ENCODE assay signal across 8 cellular contexts in the genomic region with DNA sequence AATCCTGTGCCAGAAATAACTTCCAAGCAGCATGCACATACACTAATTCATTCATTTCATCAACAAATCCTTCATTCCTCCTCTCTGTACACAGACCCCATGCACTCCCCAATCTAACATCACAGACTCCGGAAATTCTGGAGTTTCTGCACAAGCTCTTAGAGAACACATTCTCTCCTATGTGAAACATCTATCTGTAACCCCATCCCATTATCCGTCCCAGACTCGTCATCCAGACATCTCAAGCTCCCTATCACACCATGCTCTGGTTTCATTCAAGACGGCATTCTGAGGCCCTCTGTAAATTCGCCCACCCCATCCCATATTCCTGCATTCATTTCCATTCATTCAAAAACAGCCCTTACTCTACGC. TPM values are rescaled to one million over a fixed set of nuclear protein-coding genes. Genes with fewer than 3 reads are reported as not detected.
DNase-seq lines count a peak whose midpoint lies in the region; ATAC-seq and TF ChIP-seq lines count a peak whose summit lies in the region.

No MANE protein-coding gene starts in this region.

- intact Hi-C loops in lower lobe of right lung (cut with DNase I) (no loop called here), vagina (cut with DNase I) (no loop called here)

- H3K27me3 ChIP-seq in lower lobe of right lung (ENCODE audit: low read depth) (no peaks in the 10 kb centered on the region), vagina (no peaks in the 10 kb centered on the region)

- H3K9me3 ChIP-seq in lower lobe of right lung (peaks cover 16% of the 10 kb centered on the region), vagina (peaks cover 14% of the 10 kb centered on the region)

- peak; percentile 1 to 6 for ATAC-seq in activated T-cell treated with anti-CD3 and anti-CD28 coated beads, Interleukin-2, amount 50 U/mL, for 4 hours
- peak; percentile 18 for ATAC-seq in HG03342 (IDR thresholded peaks at IDR 0.05; ENCODE audit: unreplicated experiment)
- ATAC-seq in lower lobe of right lung = peak in 1 of 2 donors; percentile 12

- no peak for TF ChIP-seq POLR2A in vagina (IDR thresholded peaks at IDR 0.05)

- peaks cover 16% of the 10 kb centered on the region for H3K36me3 Mint-ChIP-seq in activated T-cell treated with anti-CD3 and anti-CD28 coated beads, Interleukin-2, amount 50 U/mL, for 4 hours (ENCODE audit: insufficient read depth)

- in situ Hi-C loops in astrocyte of the spinal cord (cut with HindIII; ENCODE audit: low sequenced_read_pairs) = no loop called here

- H3K9me3 Mint-ChIP-seq in activated T-cell treated with anti-CD3 and anti-CD28 coated beads, Interleukin-2, amount 50 U/mL, for 4 hours = peaks cover 8% of the 10 kb centered on the region

- H3K4me1 ChIP-seq in lower lobe of right lung (peaks cover 26% of the 10 kb centered on the region), vagina (peaks cover 14% of the 10 kb centered on the region)

- H3K4me3 ChIP-seq in astrocyte of the spinal cord (ENCODE audit: low read depth, low read length) (peak overlapping the region; percentile 85), lower lobe of right lung (peak overlapping the region; percentile 97), vagina (peak overlapping the region; percentile 70 to 91)

- H3K27me3 Mint-ChIP-seq in activated T-cell treated with anti-CD3 and anti-CD28 coated beads, Interleukin-2, amount 50 U/mL, for 4 hours (ENCODE audit: low read depth) = no peaks in the 10 kb centered on the region

- peak overlapping the region; percentile 97 for H3K4me3 Mint-ChIP-seq in activated T-cell treated with anti-CD3 and anti-CD28 coated beads, Interleukin-2, amount 50 U/mL, for 4 hours

- H3K36me3 ChIP-seq in lower lobe of right lung (peaks cover 6% of the 10 kb centered on the region), vagina (peaks cover 0 to 11% of the 10 kb centered on the region in 2 donors)

- H3K27ac ChIP-seq in lower lobe of right lung = peak overlapping the region; percentile 93
- peak overlapping the region; percentile 84 for H3K27ac ChIP-seq in vagina

- H3K4me1 Mint-ChIP-seq in activated T-cell treated with anti-CD3 and anti-CD28 coated beads, Interleukin-2, amount 50 U/mL, for 4 hours (ENCODE audit: low read depth) = peaks cover 20% of the 10 kb centered on the region

- DNase-seq in activated T-cell treated with anti-CD3 and anti-CD28 coated beads, Interleukin-2, amount 50 U/mL, for 4 hours = no peak
- DNase-seq in activated T-cell treated with anti-CD3 and anti-CD28 coated beads for 4 hours (no peak), astrocyte of the spinal cord (ENCODE audit: low read depth, low spot score) (no peak), lower lobe of right lung (no peak), vagina (ENCODE audit: extremely low spot score in 2 of 2) (no peak), NCI-H2171 treated with DMSO at 0.1 percent for 48 hours (lab: John Stamatoyannopoulos, UW) (no peak), medulla oblongata (ENCODE audit: extremely low spot score) (no peak)

- TF ChIP-seq CTCF in astrocyte of the spinal cord (IDR thresholded peaks at IDR 0.05; ENCODE audit: low read depth, low read length) (no peak), lower lobe of right lung (IDR thresholded peaks at IDR 0.05) (no peak), vagina (IDR thresholded peaks at IDR 0.05) (no peak)

RNA-seq across cellular contexts. Expression of gene LEO1, which starts 0.6 kb away (rescaled TPM):
- 10 to 100 TPM; 30.7 to 32.6 (median 30.8) TPM for total RNA-seq in activated T-cell treated with anti-CD3 and anti-CD28 coated beads, Interleukin-2, amount 50 U/mL, for 4 hours
- total RNA-seq in lower lobe of right lung = 12.6 TPM
- total RNA-seq in vagina = 21.9 TPM

RNA-seq across cellular contexts. Expression of gene MAPK6, which starts 48.1 kb away (rescaled TPM):
- 10 to 100 TPM; 64.4 to 74.1 (median 68.0) TPM for total RNA-seq in activated T-cell treated with anti-CD3 and anti-CD28 coated beads, Interleukin-2, amount 50 U/mL, for 4 hours
- 21.1 TPM for total RNA-seq in lower lobe of right lung
- total RNA-seq in vagina = 41.0 TPM
